Comparison of ENCODE assay signal across 8 cellular contexts in the genomic region with DNA sequence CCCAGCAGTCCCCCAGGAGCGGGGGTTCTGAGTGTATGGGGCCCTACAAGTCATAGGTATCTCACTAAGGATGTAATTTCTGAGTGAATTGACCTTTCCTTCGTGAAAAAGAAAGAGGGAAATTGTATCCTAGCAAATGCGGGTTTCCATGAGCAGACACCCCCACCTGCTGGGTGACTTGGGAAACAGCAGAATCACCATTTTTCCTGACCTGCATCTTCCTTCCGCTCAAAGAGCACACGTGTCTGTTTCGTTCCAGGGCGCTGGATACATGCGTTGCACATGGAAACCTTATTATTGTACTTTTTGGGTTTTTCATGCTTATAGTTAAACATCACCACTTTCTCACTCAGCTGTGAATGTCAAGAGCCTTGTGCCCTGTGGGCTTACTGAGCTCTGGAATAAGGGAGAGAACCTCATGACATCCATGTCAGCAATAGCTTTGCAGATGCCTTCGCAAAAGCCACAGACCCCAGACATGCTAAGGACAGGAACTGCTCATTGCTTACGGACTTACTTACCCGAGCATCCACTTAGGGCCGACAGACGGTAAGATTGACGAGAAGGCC.
DNase-seq lines count a peak whose midpoint lies in the region; ATAC-seq, FAIRE-seq and TF ChIP-seq lines count a peak whose summit lies in the region.

No MANE protein-coding gene starts in this region.

- DNase-seq in D721Med (ENCODE audit: insufficient read length, low spot score) = peak; percentile 53
- DNase-seq in HT1080 (ENCODE audit: low read depth) = peak; percentile 40
- no peak for DNase-seq in Peyer's patch
- DNase-seq in bronchial epithelial cell (ENCODE audit: low read depth) = peak; percentile 42
- DNase-seq in thyroid gland = peak; percentile 43 to 47

- TF ChIP-seq CTCF in D721Med (IDR thresholded peaks at IDR 0.05; ENCODE audit: insufficient read depth, missing control alignments) (peak; percentile 78), Peyer's patch (IDR thresholded peaks at IDR 0.05) (peak in 5 of 6 experiments; percentile 20 to 64 (median 45)), bronchial epithelial cell (IDR thresholded peaks at IDR 0.05; ENCODE audit: insufficient read depth, low read length, severe bottlenecking) (peak; percentile 85), liver (IDR thresholded peaks at IDR 0.05; ENCODE audit: low read depth, low read length, missing input control) (peak; percentile 85), thyroid gland (IDR thresholded peaks at IDR 0.05) (peak; percentile 32 to 64 (median 51))

- H3K27me3 ChIP-seq in Peyer's patch (no peaks in the 10 kb centered on the region), bronchial epithelial cell (ENCODE audit: control insufficient read depth, insufficient read depth, low read length) (no peaks in the 10 kb centered on the region), liver (ENCODE audit: control insufficient read depth in 4 of 4, insufficient read depth in 4 of 4, low read length in 3 of 4) (no peaks in the 10 kb centered on the region), thyroid gland (no peaks in the 10 kb centered on the region)

- H3K27ac ChIP-seq in Peyer's patch = no peak overlapping the region
- no peak overlapping the region for H3K27ac ChIP-seq in liver (ENCODE audit: low read depth in 1 of 2, low read length in 2 of 2)
- H3K27ac ChIP-seq in thyroid gland = peak overlapping the region in 1 of 3 donors; percentile 17

- intact Hi-C loops in thyroid gland (cut with DNase I) = loop anchor here (10.0 kb wide), 1 partner anchor 591 kb away; a partner anchor contains a TSS

- H3K4me3 ChIP-seq in Peyer's patch = no peak overlapping the region
- H3K4me3 ChIP-seq in bronchial epithelial cell (ENCODE audit: low read depth, low read length) = no peak overlapping the region
- H3K4me3 ChIP-seq in liver (ENCODE audit: low read depth in 1 of 3, low read length in 3 of 3) = no peak overlapping the region
- H3K4me3 ChIP-seq in thyroid gland (replicated peaks in 1 of 3) = no peak overlapping the region

- TF ChIP-seq RAD21 in liver (IDR thresholded peaks at IDR 0.05) = peak; percentile 95 to 97

- FAIRE-seq in D721Med (lab: Jason Lieb, UNC) = no peak
- no peak for FAIRE-seq in bronchial epithelial cell (lab: Jason Lieb, UNC)

- no peak for ATAC-seq in GM21515 (IDR thresholded peaks at IDR 0.05; ENCODE audit: unreplicated experiment)
- no peak for ATAC-seq in HG03095 (IDR thresholded peaks at IDR 0.05; ENCODE audit: unreplicated experiment)

- no peaks in the 10 kb centered on the region for H3K9me3 ChIP-seq in Peyer's patch
- no peaks in the 10 kb centered on the region for H3K9me3 ChIP-seq in liver (ENCODE audit: control insufficient read depth in 4 of 4, low read length in 3 of 4)
- no peaks in the 10 kb centered on the region for H3K9me3 ChIP-seq in thyroid gland

- H3K4me1 ChIP-seq in Peyer's patch = no peaks in the 10 kb centered on the region
- H3K4me1 ChIP-seq in liver (ENCODE audit: control insufficient read depth in 4 of 4, insufficient read depth in 4 of 4, low read length in 3 of 4) = peaks cover 7 to 17% (median 14%) of the 10 kb centered on the region in 4 donors
- peaks cover 0 to 6% of the 10 kb centered on the region in 2 donors for H3K4me1 ChIP-seq in thyroid gland

- H3K36me3 ChIP-seq in Peyer's patch (no peaks in the 10 kb centered on the region), bronchial epithelial cell (ENCODE audit: control insufficient read depth, insufficient read depth, low read length) (no peaks in the 10 kb centered on the region), liver (ENCODE audit: control insufficient read depth in 4 of 4, insufficient read depth in 3 of 4, low read depth in 1 of 4, low read length in 3 of 4) (no peaks in the 10 kb centered on the region), thyroid gland (peaks cover 23 to 30% of the 10 kb centered on the region in 2 donors)

- no peak overlapping the region for H3K9ac ChIP-seq in liver (ENCODE audit: low read depth in 1 of 2, low read length in 2 of 2)

- TF ChIP-seq POLR2A in Peyer's patch (IDR thresholded peaks at IDR 0.05) (no peak), thyroid gland (IDR thresholded peaks at IDR 0.05) (no peak)

- WGBS in liver = 32% methylated on average over 14 of the region's 14 CpGs
- WGBS in thyroid gland, 2 donors = 43% methylated on average over 14 of the region's 14 CpGs

TF ChIP-seq in liver, 16 proteins besides CTCF, POLR2A, EP300 and RAD21:
- TF ChIP-seq, protein P1, sequence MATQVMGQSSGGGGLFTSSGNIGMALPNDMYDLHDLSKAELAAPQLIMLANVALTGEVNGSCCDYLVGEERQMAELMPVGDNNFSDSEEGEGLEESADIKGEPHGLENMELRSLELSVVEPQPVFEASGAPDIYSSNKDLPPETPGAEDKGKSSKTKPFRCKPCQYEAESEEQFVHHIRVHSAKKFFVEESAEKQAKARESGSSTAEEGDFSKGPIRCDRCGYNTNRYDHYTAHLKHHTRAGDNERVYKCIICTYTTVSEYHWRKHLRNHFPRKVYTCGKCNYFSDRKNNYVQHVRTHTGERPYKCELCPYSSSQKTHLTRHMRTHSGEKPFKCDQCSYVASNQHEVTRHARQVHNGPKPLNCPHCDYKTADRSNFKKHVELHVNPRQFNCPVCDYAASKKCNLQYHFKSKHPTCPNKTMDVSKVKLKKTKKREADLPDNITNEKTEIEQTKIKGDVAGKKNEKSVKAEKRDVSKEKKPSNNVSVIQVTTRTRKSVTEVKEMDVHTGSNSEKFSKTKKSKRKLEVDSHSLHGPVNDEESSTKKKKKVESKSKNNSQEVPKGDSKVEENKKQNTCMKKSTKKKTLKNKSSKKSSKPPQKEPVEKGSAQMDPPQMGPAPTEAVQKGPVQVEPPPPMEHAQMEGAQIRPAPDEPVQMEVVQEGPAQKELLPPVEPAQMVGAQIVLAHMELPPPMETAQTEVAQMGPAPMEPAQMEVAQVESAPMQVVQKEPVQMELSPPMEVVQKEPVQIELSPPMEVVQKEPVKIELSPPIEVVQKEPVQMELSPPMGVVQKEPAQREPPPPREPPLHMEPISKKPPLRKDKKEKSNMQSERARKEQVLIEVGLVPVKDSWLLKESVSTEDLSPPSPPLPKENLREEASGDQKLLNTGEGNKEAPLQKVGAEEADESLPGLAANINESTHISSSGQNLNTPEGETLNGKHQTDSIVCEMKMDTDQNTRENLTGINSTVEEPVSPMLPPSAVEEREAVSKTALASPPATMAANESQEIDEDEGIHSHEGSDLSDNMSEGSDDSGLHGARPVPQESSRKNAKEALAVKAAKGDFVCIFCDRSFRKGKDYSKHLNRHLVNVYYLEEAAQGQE (IDR thresholded peaks at IDR 0.05) = no peak
- TF ChIP-seq RXRA (IDR thresholded peaks at IDR 0.05) (no peak), GABPA (IDR thresholded peaks at IDR 0.05 in 1 of 2, conservative IDR thresholded peaks at IDR 0.05 in 1 of 2) (no peak), SP1 (IDR thresholded peaks at IDR 0.05) (no peak)
- TF ChIP-seq, protein P2, sequence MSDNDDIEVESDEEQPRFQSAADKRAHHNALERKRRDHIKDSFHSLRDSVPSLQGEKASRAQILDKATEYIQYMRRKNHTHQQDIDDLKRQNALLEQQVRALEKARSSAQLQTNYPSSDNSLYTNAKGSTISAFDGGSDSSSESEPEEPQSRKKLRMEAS (IDR thresholded peaks at IDR 0.05) = no peak

Comparison
In these comparisons a context has a peak if more than half of its experiments do, and no peak if none do; other contexts are left out.
1. DNase-seq: peak in D721Med (single experiment), HT1080 (single experiment), bronchial epithelial cell (single experiment) and thyroid gland (2 of 2); none in Peyer's patch (0 of 3).
2. Peak in every context shown above with its lines, with median percentiles within 50 percentile points of each other: CTCF ChIP-seq.